In genomic region chr4:153488006-153488718, GRCh38 we compare ENCODE assay signal across 8 cellular contexts. TPM values are rescaled to one million over a fixed set of nuclear protein-coding genes. Genes with fewer than 3 reads are reported as not detected.
DNase-seq lines count a peak whose midpoint lies in the region; ATAC-seq and TF ChIP-seq lines count a peak whose summit lies in the region.

No MANE protein-coding gene starts in this region.

- peak overlapping the region; percentile 66 for H3K27ac ChIP-seq in DND-41 (ENCODE audit: low read length)
- H3K27ac ChIP-seq in KMS-11 = peak overlapping the region; percentile 52

- TF ChIP-seq CTCF in DND-41 (IDR thresholded peaks at IDR 0.05; ENCODE audit: borderline replicate concordance, extremely low read depth, low read length, poor library complexity, severe bottlenecking) (no peak), KMS-11 (conservative IDR thresholded peaks at IDR 0.05; ENCODE audit: low read depth, low read length) (no peak), glutamatergic neuron (IDR thresholded peaks at IDR 0.05; ENCODE audit: partially characterized antibody, unreplicated experiment) (no peak), omental fat pad (IDR thresholded peaks at IDR 0.05) (no peak)

- ATAC-seq in DND-41 (ENCODE audit: insufficient read depth, low read depth) = peak; percentile 85
- ATAC-seq in GM21515 (IDR thresholded peaks at IDR 0.05; ENCODE audit: unreplicated experiment) = peak; percentile 32
- no peak for ATAC-seq in omental fat pad (ENCODE audit: low FRiP score)

- peaks cover 89% of the 10 kb centered on the region for H4K20me1 ChIP-seq in DND-41 (ENCODE audit: insufficient read depth, low read length)
- H4K20me1 ChIP-seq in KMS-11 (ENCODE audit: insufficient read depth) = no peaks in the 10 kb centered on the region

- H2AFZ ChIP-seq in DND-41 (ENCODE audit: low read depth, low read length) = no peak overlapping the region
- peak overlapping the region; percentile 39; the same call in 1 of the 2 replicates for H2AFZ ChIP-seq in KMS-11 (ENCODE audit: low read depth)

- H3K79me2 ChIP-seq in DND-41 (ENCODE audit: insufficient read depth, low read length) = peaks cover 99% of the 10 kb centered on the region
- H3K79me2 ChIP-seq in KMS-11 (ENCODE audit: insufficient read depth, low read depth) = 0 out of 2 replicates have a peak, but pooled peaks cover 5% of the 10 kb centered on the region

- peak overlapping the region; percentile 44 for H3K27ac Mint-ChIP-seq in glutamatergic neuron (ENCODE audit: unreplicated experiment)

- peaks cover 2% of the 10 kb centered on the region for H3K27me3 Mint-ChIP-seq in glutamatergic neuron (ENCODE audit: unreplicated experiment)

- peak overlapping the region; percentile 55 for H3K4me3 Mint-ChIP-seq in glutamatergic neuron (ENCODE audit: unreplicated experiment)

- H3K4me2 ChIP-seq in DND-41 (ENCODE audit: insufficient read depth, low read length) = peak overlapping the region; percentile 23; the same call in 1 of the 2 replicates
- H3K4me2 ChIP-seq in KMS-11 = peak overlapping the region; percentile 64

- H3K27me3 ChIP-seq in DND-41 (ENCODE audit: insufficient read depth, low read length, poor library complexity) (no peaks in the 10 kb centered on the region), KMS-11 (ENCODE audit: insufficient read depth, low read depth) (no peaks in the 10 kb centered on the region)

- H3K36me3 ChIP-seq in DND-41 (ENCODE audit: insufficient read depth, low read length) (peaks cover 88% of the 10 kb centered on the region), KMS-11 (ENCODE audit: insufficient read depth) (no peaks in the 10 kb centered on the region)

- H3K9me3 ChIP-seq in DND-41 (ENCODE audit: insufficient read depth, low read length, severe bottlenecking) = no peaks in the 10 kb centered on the region

- peaks cover 3% of the 10 kb centered on the region for H3K9me3 Mint-ChIP-seq in glutamatergic neuron (ENCODE audit: unreplicated experiment)

- H3K9ac ChIP-seq in DND-41 (ENCODE audit: low read depth, low read length) (peak overlapping the region; percentile 10; the same call in 1 of the 2 replicates), KMS-11 (peak overlapping the region; percentile 41; the same call in 1 of the 2 replicates)

- H3K4me1 ChIP-seq in DND-41 (ENCODE audit: insufficient read depth, low read length) (peaks cover 77% of the 10 kb centered on the region), KMS-11 (ENCODE audit: low read depth, poor library complexity, severe bottlenecking) (peaks cover 38% of the 10 kb centered on the region)

- peak; percentile 87 for DNase-seq in DND-41
- DNase-seq in activated T-cell treated with anti-CD3 and anti-CD28 coated beads for 48 hours (ENCODE audit: low read depth) = peak; percentile 65
- no peak for DNase-seq in glutamatergic neuron
- peak; percentile 52 to 58 for DNase-seq in stimulated activated CD4-positive, alpha-beta T cell treated with anti-CD3 and anti-CD28 coated beads, Interleukin-2, amount 100 ng/mL, for 48 hours
- DNase-seq in NCI-H1092 (lab: John Stamatoyannopoulos, UW) = no peak
- DNase-seq in omental fat pad (ENCODE audit: low spot score) = no peak

- peaks cover 39% of the 10 kb centered on the region for H3K4me1 Mint-ChIP-seq in glutamatergic neuron (ENCODE audit: low read depth, unreplicated experiment)

- H3K4me3 ChIP-seq in DND-41 (ENCODE audit: low read depth in 1 of 2, low read length in 2 of 2) = no peak overlapping the region
- H3K4me3 ChIP-seq in KMS-11 (IDR thresholded peaks at IDR 0.05; ENCODE audit: insufficient read depth, low read depth, low read length) = no peak overlapping the region

- no peaks in the 10 kb centered on the region for H3K36me3 Mint-ChIP-seq in glutamatergic neuron (ENCODE audit: unreplicated experiment)

RNA-seq across cellular contexts. Expression of gene TMEM131L, which starts 22.0 kb away (rescaled TPM):
- total RNA-seq in glutamatergic neuron (ENCODE audit: unreplicated experiment) (60.2 TPM), omental fat pad (10 to 100 TPM; 17.7 to 43.9 (median 24.8) TPM)

Comparison
In these comparisons a context has a peak if more than half of its experiments do, and no peak if none do; other contexts are left out.
1. DNase-seq: peak in DND-41 (single experiment), activated T-cell treated with anti-CD3 and anti-CD28 coated beads for 48 hours (single experiment) and stimulated activated CD4-positive, alpha-beta T cell treated with anti-CD3 and anti-CD28 coated beads, Interleukin-2, amount 100 ng/mL, for 48 hours (2 of 2); none in glutamatergic neuron (single experiment), NCI-H1092 (single experiment) and omental fat pad (single experiment).